In genomic region chr16:10862432-10862831, GRCh38 we compare ENCODE assay signal across 9 cellular contexts. TPM values are rescaled to one million over a fixed set of nuclear protein-coding genes. Genes with fewer than 3 reads are reported as not detected.
DNase-seq lines count a peak whose midpoint lies in the region; ATAC-seq and TF ChIP-seq lines count a peak whose summit lies in the region.
"Had no signal": no experiment of that assay in that cellular context is flagged by ENCODE, and none has a peak within 500 bp of the region (broad histone marks: within the 10 kb centered on the region; RNA-seq: fewer than 3 reads in every experiment).

No MANE protein-coding gene starts in this region.

- TF ChIP-seq CTCF in SK-N-SH (IDR thresholded peaks at IDR 0.05), result no peak
- TF ChIP-seq CTCF in heart left ventricle (IDR thresholded peaks at IDR 0.05), result no peak
- TF ChIP-seq CTCF in thoracic aorta (IDR thresholded peaks at IDR 0.05), result no peak

- H3K27ac Mint-ChIP-seq in activated T-cell treated with anti-CD3 and anti-CD28 coated beads, Interleukin-2, amount 50 U/mL, for 72 hours, result no peak overlapping the region
- H3K27ac Mint-ChIP-seq: activated T-helper 2 cell treated with anti-CD3 and anti-CD28 coated beads, Interferon-gamma antibody, Interleukin-2, Interleukin-4, amounts not matched to agents 10 μg/mL and 5 μg/mL and 100 μg/mL, durations not matched to agents 14 hours and 24 hours and 36 hours had no signal

- no peaks in the 10 kb centered on the region for H3K9me3 ChIP-seq in SK-N-SH
- H3K9me3 ChIP-seq in heart left ventricle, result no peaks in the 10 kb centered on the region
- no peaks in the 10 kb centered on the region for H3K9me3 ChIP-seq in thoracic aorta

- H3K9ac ChIP-seq in SK-N-SH, result no peak overlapping the region

- TF ChIP-seq RAD21 in SK-N-SH (IDR thresholded peaks at IDR 0.05; ENCODE audit: low read length), result no peak

- H3K4me3 ChIP-seq in SK-N-SH (ENCODE audit: low read depth in 2 of 2, low read length in 1 of 2) (no peak overlapping the region), heart left ventricle (no peak overlapping the region), thoracic aorta (no peak overlapping the region)

- H3K4me3 Mint-ChIP-seq in activated T-cell treated with anti-CD3 and anti-CD28 coated beads, Interleukin-2, amount 50 U/mL, for 72 hours, result no peak overlapping the region

- no peaks in the 10 kb centered on the region for H3K9me2 ChIP-seq in SK-N-SH

- peaks cover 3 to 8% of the 10 kb centered on the region in 2 donors for H3K9me3 Mint-ChIP-seq in activated T-cell treated with anti-CD3 and anti-CD28 coated beads, Interleukin-2, amount 50 U/mL, for 72 hours

- WGBS in SK-N-SH (ENCODE audit: low lambda C conversion rate), result 23% methylated on average over 2 of the region's 2 CpGs
- WGBS in heart left ventricle, 4 donors, result 69 to 79% (median 76%) methylated on average over 2 of the region's 2 CpGs

- TF ChIP-seq POLR2A in heart left ventricle (IDR thresholded peaks at IDR 0.05), result no peak

- H2AFZ ChIP-seq in SK-N-SH (ENCODE audit: low read depth), result no peak overlapping the region

- H3K27me3 ChIP-seq in SK-N-SH (ENCODE audit: insufficient read depth) (no peaks in the 10 kb centered on the region), heart left ventricle (peaks cover 0 to 9% (median 0%) of the 10 kb centered on the region in 9 donors), thoracic aorta (replicated peaks; ENCODE audit: insufficient read depth) (no peaks in the 10 kb centered on the region)

- H3K79me2 ChIP-seq in SK-N-SH (ENCODE audit: insufficient read depth), result no peaks in the 10 kb centered on the region

- DNase-seq in activated T-cell treated with anti-CD3 and anti-CD28 coated beads, Interleukin-2, amount 50 U/mL, for 72 hours, result no peak
- DNase-seq in activated T-cell treated with anti-CD3 and anti-CD28 coated beads, Interleukin-2, amount 50 U/mL, for 1 hour, result no peak
- no peak for DNase-seq in SK-N-SH
- DNase-seq in heart left ventricle, result peak in 4 of 5 donors; percentile 42 to 69 (median 50)
- DNase-seq in thoracic aorta (ENCODE audit: low spot score), result peak; percentile 25
- DNase-seq in NCI-H446 (lab: John Stamatoyannopoulos, UW), result no peak
- no peak for DNase-seq in iPS-NIHi11 (ENCODE audit: low spot score)

- CTCF ChIA-PET in SK-N-SH (lab: Yijun Ruan, JAX), result no interaction called here

- H3K4me1 ChIP-seq in SK-N-SH (ENCODE audit: control insufficient read depth in 1 of 2, insufficient read depth in 2 of 2, low read depth in 1 of 2, low read length in 1 of 2) (peaks cover 0 to 9% of the 10 kb centered on the region in 2 experiments; a peak in 2 of 4 replicates), heart left ventricle (peaks cover 0 to 29% (median 2%) of the 10 kb centered on the region in 12 donors), thoracic aorta (ENCODE audit: control insufficient read depth in 1 of 2, low read depth in 2 of 2) (no peaks in the 10 kb centered on the region)

- peaks cover 2 to 7% of the 10 kb centered on the region in 2 donors for H3K36me3 Mint-ChIP-seq in activated T-cell treated with anti-CD3 and anti-CD28 coated beads, Interleukin-2, amount 50 U/mL, for 72 hours (ENCODE audit: insufficient read depth in 2 of 2)

- no peaks in the 10 kb centered on the region for H4K20me1 ChIP-seq in SK-N-SH (ENCODE audit: insufficient read depth)

- H3K36me3 ChIP-seq in SK-N-SH (replicated peaks in 1 of 2; ENCODE audit: control insufficient read depth in 1 of 2, insufficient read depth in 2 of 2, low read length in 1 of 2) (no peaks in the 10 kb centered on the region), heart left ventricle (no peaks in the 10 kb centered on the region), thoracic aorta (no peaks in the 10 kb centered on the region)

- H3K27ac ChIP-seq in SK-N-SH (ENCODE audit: low read depth in 2 of 2, low read length in 1 of 2), result no peak overlapping the region
- no peak overlapping the region for H3K27ac ChIP-seq in heart left ventricle
- H3K27ac ChIP-seq in thoracic aorta, result no peak overlapping the region

- 0 out of 2 replicates have a peak overlapping the region, but pooled peaks have one; percentile 36 for H3K4me2 ChIP-seq in SK-N-SH

- H3F3A ChIP-seq in SK-N-SH (replicated peaks; ENCODE audit: insufficient read depth), result peaks cover 10% of the 10 kb centered on the region

- peaks cover 63% of the 10 kb centered on the region for H3K27me3 Mint-ChIP-seq in activated T-cell treated with anti-CD3 and anti-CD28 coated beads, Interleukin-2, amount 50 U/mL, for 72 hours (ENCODE audit: low read depth)

- ATAC-seq in activated T-cell treated with anti-CD3 and anti-CD28 coated beads, Interleukin-2, amount 50 U/mL, for 72 hours (replicated peaks in 1 of 2), result peak; percentile 34 to 67
- peak; percentile 54 to 80 (median 70) for ATAC-seq in heart left ventricle
- ATAC-seq in thoracic aorta (ENCODE audit: insufficient number of reproducible peaks, low FRiP score, low read depth), result peak; percentile 71
- no peak for ATAC-seq in GM19452 (IDR thresholded peaks at IDR 0.05; ENCODE audit: unreplicated experiment)

- peaks cover 6% of the 10 kb centered on the region for H3K4me1 Mint-ChIP-seq in activated T-cell treated with anti-CD3 and anti-CD28 coated beads, Interleukin-2, amount 50 U/mL, for 72 hours (ENCODE audit: low read depth)

- peak in 1 of 2 experiments; percentile 69; a peak in 1 of 4 replicates for TF ChIP-seq EP300 in SK-N-SH (IDR thresholded peaks at IDR 0.05; ENCODE audit: borderline replicate concordance in 1 of 2, low read depth in 1 of 2, low read length in 1 of 2)

- POLR2A ChIA-PET in SK-N-SH (lab: Yijun Ruan, JAX), result no interaction called here

- intact Hi-C loops in heart left ventricle (cut with DNase I), result no loop called here

TF ChIP-seq in SK-N-SH, 30 proteins besides CTCF, POLR2A, EP300 and RAD21 (continues in another document):
- TF ChIP-seq PBX3 (IDR thresholded peaks at IDR 0.05), result peak; percentile 91
- no peak for TF ChIP-seq RCOR1 (IDR thresholded peaks at IDR 0.05; ENCODE audit: low read length)
- TF ChIP-seq MEF2A (IDR thresholded peaks at IDR 0.05; ENCODE audit: borderline replicate concordance, low read depth), result 0 out of 2 replicates have a peak, but pooled peaks have one; percentile 19
- no peak for TF ChIP-seq TAF1 (IDR thresholded peaks at IDR 0.05; ENCODE audit: borderline replicate concordance, low read depth, low read length)
- TF ChIP-seq NFIC (IDR thresholded peaks at IDR 0.05; ENCODE audit: borderline replicate concordance), result peak; percentile 85
- peak; percentile 66 for TF ChIP-seq MAX (IDR thresholded peaks at IDR 0.05; ENCODE audit: low read depth)
- no peak; the same call in 1 of the 2 replicates for TF ChIP-seq TEAD4 (IDR thresholded peaks at IDR 0.05; ENCODE audit: borderline replicate concordance, insufficient read depth)
- no peak for TF ChIP-seq REST (IDR thresholded peaks at IDR 0.05; ENCODE audit: low read depth, low read length)

RNA-seq across cellular contexts. Expression of gene CIITA, which starts 14.6 kb away (rescaled TPM):
- 1 to 10 TPM; 3.1 to 7.2 TPM for total RNA-seq in activated T-cell treated with anti-CD3 and anti-CD28 coated beads, Interleukin-2, amount 50 U/mL, for 72 hours
- polyA plus RNA-seq in SK-N-SH (2012; rRNA removed) (0.15 and 0.23 TPM in 2 replicates), heart left ventricle (10 to 100 TPM in 1 of 2 donors, 1 to 10 TPM in 1; 2.6 to 10.8 TPM)
- polyA plus RNA-seq in SK-N-SH (2012; cell fraction: cytosol; rRNA removed), result 0.09 and 0.19 TPM in 2 replicates
- polyA plus RNA-seq in SK-N-SH (2012; cell fraction: nucleus; rRNA removed), result 0.68 and 1.0 TPM in 2 replicates
- total RNA-seq in heart left ventricle (10 to 100 TPM in 3 of 9 donors, 1 to 10 TPM in 6; 1.6 to 73.9 (median 8.2) TPM), thoracic aorta (10 to 100 TPM; 25.2 to 31.0 TPM)

RNA-seq across cellular contexts. Expression of gene TVP23A, which starts 43.8 kb away (rescaled TPM):
- total RNA-seq in activated T-cell treated with anti-CD3 and anti-CD28 coated beads, Interleukin-2, amount 50 U/mL, for 72 hours, result under 1 TPM in 1 of 2 donors, not detected in 1; 0.60 TPM
- polyA plus RNA-seq in SK-N-SH (2012; rRNA removed), result 0.24 and 0.35 TPM in 2 replicates
- polyA plus RNA-seq in SK-N-SH (2012; cell fraction: cytosol; rRNA removed), result 0.36 and 0.51 TPM in 2 replicates
- 0.39 and 0.55 TPM in 2 replicates for polyA plus RNA-seq in SK-N-SH (2012; cell fraction: nucleus; rRNA removed)
- total RNA-seq in heart left ventricle, result under 1 TPM in 5 of 9 donors, not detected in 4; 0.30 to 0.95 (median 0.34) TPM
- under 1 TPM; 0.08 TPM for polyA plus RNA-seq in heart left ventricle
- 1 to 10 TPM; 1.1 to 1.5 TPM for total RNA-seq in thoracic aorta

Comparison
In these comparisons a context has a peak if more than half of its experiments do, and no peak if none do; other contexts are left out.
1. DNase-seq: peak in heart left ventricle (4 of 5) and thoracic aorta (single experiment); none in activated T-cell treated with anti-CD3 and anti-CD28 coated beads, Interleukin-2, amount 50 U/mL, for 72 hours (0 of 2), activated T-cell treated with anti-CD3 and anti-CD28 coated beads, Interleukin-2, amount 50 U/mL, for 1 hour (single experiment), SK-N-SH (single experiment), NCI-H446 (0 of 2) and iPS-NIHi11 (single experiment).